ENCODE assay signal across 8 cellular contexts in genomic region chr4:74206088-74206826, GRCh38. TPM values are rescaled to one million over a fixed set of nuclear protein-coding genes. Genes with fewer than 3 reads are reported as not detected.
DNase-seq lines count a peak whose midpoint lies in the region; ATAC-seq and TF ChIP-seq lines count a peak whose summit lies in the region.

No MANE protein-coding gene starts in this region.

- H3K27ac Mint-ChIP-seq in type B pancreatic cell: peak overlapping the region; percentile 73

- H3K4me3 ChIP-seq in cardiac fibroblast (replicated peaks in 1 of 2; ENCODE audit: low read depth in 2 of 2, low read length in 2 of 2): no peak overlapping the region

- no peaks in the 10 kb centered on the region for H3K9me3 Mint-ChIP-seq in type B pancreatic cell

- TF ChIP-seq CTCF in GM20000 (IDR thresholded peaks at IDR 0.05; ENCODE audit: extremely low read depth, missing control alignments) (no peak), cardiac fibroblast (IDR thresholded peaks at IDR 0.05; ENCODE audit: low read depth, low read length) (no peak), type B pancreatic cell (conservative IDR thresholded peaks at IDR 0.05) (no peak)

- DNase-seq in EH (ENCODE audit: low read depth): peak; percentile 70
- peak; percentile 31 for DNase-seq in GM20000 (ENCODE audit: low spot score)
- DNase-seq in cardiac fibroblast (ENCODE audit: low read depth in 2 of 2): peak; percentile 56 to 60
- DNase-seq in type B pancreatic cell (ENCODE audit: extremely low spot score, unreplicated experiment): no peak
- DNase-seq in stimulated activated naive CD4-positive, alpha-beta T cell treated with Interleukin-2 at 50 U/mL for 16 hours (lab: John Stamatoyannopoulos, UW): no peak
- no peak for DNase-seq in NCI-H446 (lab: John Stamatoyannopoulos, UW)
- no peak for DNase-seq in stimulated activated CD4-positive, alpha-beta T cell treated with anti-CD3 and anti-CD28 coated beads, Interleukin-4, amount 100 ng/mL, for 1 hour

- peaks cover 2% of the 10 kb centered on the region for H3K27me3 Mint-ChIP-seq in type B pancreatic cell

- no peak overlapping the region for H3K4me3 Mint-ChIP-seq in type B pancreatic cell

- ATAC-seq in HG03520 (IDR thresholded peaks at IDR 0.05; ENCODE audit: unreplicated experiment): peak; percentile 80

- H3K4me1 Mint-ChIP-seq in type B pancreatic cell (ENCODE audit: unreplicated experiment): peaks cover 23% of the 10 kb centered on the region

- peaks cover 20% of the 10 kb centered on the region for H3K36me3 Mint-ChIP-seq in type B pancreatic cell

RNA-seq across cellular contexts. Expression of gene MTHFD2L, which starts 48.3 kb away (rescaled TPM):
- total RNA-seq in type B pancreatic cell (ENCODE audit: low replicate concordance): 11.2 and 14.6 TPM in 2 replicates

Comparison
In these comparisons a context has a peak if more than half of its experiments do, and no peak if none do; other contexts are left out.
1. DNase-seq: peak in EH (single experiment), GM20000 (single experiment) and cardiac fibroblast (2 of 2); none in type B pancreatic cell (single experiment), stimulated activated naive CD4-positive, alpha-beta T cell treated with Interleukin-2 at 50 U/mL for 16 hours (single experiment), NCI-H446 (0 of 2) and stimulated activated CD4-positive, alpha-beta T cell treated with anti-CD3 and anti-CD28 coated beads, Interleukin-4, amount 100 ng/mL, for 1 hour (single experiment).